Comparison of ENCODE assay signal across 8 cellular contexts in the genomic region with DNA sequence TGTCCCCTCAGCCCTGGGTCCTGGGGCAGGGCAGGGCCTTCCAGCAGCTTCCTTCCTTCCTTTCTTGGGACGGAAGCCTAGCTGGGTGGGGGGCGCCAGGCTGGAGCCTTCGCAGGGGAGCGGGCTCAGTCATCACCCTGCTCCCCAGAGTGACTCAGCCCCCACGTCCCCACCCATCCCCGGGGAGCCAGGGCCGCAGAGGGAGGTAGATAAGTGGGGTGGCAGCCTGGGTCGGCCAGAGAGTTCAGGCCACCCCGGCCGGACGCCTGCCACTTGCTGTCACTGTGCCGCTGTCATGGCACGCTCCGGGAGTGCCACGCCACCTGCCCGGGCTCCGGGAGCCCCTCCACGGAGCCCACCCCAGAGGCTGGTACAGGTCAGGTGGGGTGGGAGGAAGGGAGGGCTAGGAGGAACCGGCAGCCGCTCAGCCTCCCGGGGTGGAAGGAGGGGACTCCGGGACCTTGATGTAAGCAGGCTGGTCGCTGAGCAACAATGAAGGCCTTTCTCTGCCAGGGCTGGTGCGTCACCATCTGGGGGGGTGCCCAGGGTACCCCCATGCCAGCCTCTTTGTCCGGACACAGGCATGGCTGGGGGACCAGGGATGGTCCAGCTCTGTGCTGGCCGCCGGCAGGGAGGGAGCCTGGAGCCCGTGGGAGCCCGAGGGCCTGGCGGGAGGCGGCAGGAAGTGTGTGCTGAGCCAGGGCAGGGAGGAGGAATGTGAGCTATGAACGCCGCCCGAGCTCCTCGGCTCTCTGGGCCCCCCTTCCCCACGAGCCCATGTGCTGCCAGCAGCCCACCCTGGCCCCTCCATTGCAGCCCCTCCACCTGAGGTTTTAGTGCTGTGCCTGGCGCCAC. TPM values are rescaled to one million over a fixed set of nuclear protein-coding genes. Genes with fewer than 3 reads are reported as not detected.
DNase-seq lines count a peak whose midpoint lies in the region; ATAC-seq and TF ChIP-seq lines count a peak whose summit lies in the region.

No MANE protein-coding gene starts in this region.

- peak overlapping the region in 7 of 10 donors; percentile 18 to 57 (median 38) for H3K4me3 Mint-ChIP-seq in naive thymus-derived CD8-positive, alpha-beta T cell

- WGBS in esophagus squamous epithelium, 2 donors: 8 to 100% methylated on average over 1 to 9 of the region's 37 CpGs

- DNase-seq in A673 (ENCODE audit: low spot score) (peak; percentile 47), Panc1 (ENCODE audit: low read depth, low spot score) (no peak), esophagus squamous epithelium (lab: John Stamatoyannopoulos, UW) (no peak), AML-193 (lab: John Stamatoyannopoulos, UW) (no peak)
- peak in 3 of 10 donors; percentile 20 to 38 (median 31) for DNase-seq in naive thymus-derived CD8-positive, alpha-beta T cell
- DNase-seq in stimulated activated CD4-positive, alpha-beta T cell treated with anti-CD3 and anti-CD28 coated beads, Interleukin-12 subunit alpha, Interleukin-12 subunit beta, amount 100 ng/mL, for 4 hours: no peak
- no peak for DNase-seq in activated CD4-positive, alpha-beta T cell treated with anti-CD3 and anti-CD28 coated beads, Interleukin-2, amount 50 U/mL, for 1 hour

- no peaks in the 10 kb centered on the region for H3K27me3 ChIP-seq in A673 (replicated peaks; ENCODE audit: insufficient read depth, low read depth, low read length, poor library complexity)
- H3K27me3 ChIP-seq in Panc1 (ENCODE audit: control insufficient read depth, insufficient read depth, low read length): no peaks in the 10 kb centered on the region
- H3K27me3 ChIP-seq in esophagus squamous epithelium: no peaks in the 10 kb centered on the region

- no peak for TF ChIP-seq CTCF in A673 (conservative IDR thresholded peaks at IDR 0.05; ENCODE audit: low read depth, low read length)
- TF ChIP-seq CTCF in Panc1 (IDR thresholded peaks at IDR 0.05): no peak
- TF ChIP-seq CTCF in esophagus squamous epithelium (IDR thresholded peaks at IDR 0.05): no peak

- CTCF ChIA-PET in A673 (lab: Charles Lee) (interaction anchor here (0.6 kb wide), 1 partner anchor 168 kb away, joined by 3 read pairs; no protein-coding TSS in a partner anchor), Panc1 (lab: Charles Lee) (interaction anchor here (1.0 kb wide), 1 partner anchor 11 kb away, joined by 14 read pairs; no protein-coding TSS in a partner anchor)

- H3K9me3 ChIP-seq in A673 (ENCODE audit: low read depth, low read length, poor library complexity, severe bottlenecking) (no peaks in the 10 kb centered on the region), Panc1 (ENCODE audit: control insufficient read depth, insufficient read depth, low read depth, low read length) (no peaks in the 10 kb centered on the region), esophagus squamous epithelium (no peaks in the 10 kb centered on the region)

- intact Hi-C loops in A673 (cut with micrococcal nuclease; ENCODE audit: unreplicated experiment): no loop called here
- intact Hi-C loops in Panc1 (cut with micrococcal nuclease; ENCODE audit: unreplicated experiment): no loop called here
- intact Hi-C loops in esophagus squamous epithelium (cut with DNase I): no loop called here

- no peaks in the 10 kb centered on the region for H3K36me3 Mint-ChIP-seq in naive thymus-derived CD8-positive, alpha-beta T cell

- POLR2A ChIA-PET in A673 (lab: Charles Lee; ENCODE audit: low non-redundant PET) (interaction anchor here (0.5 kb wide), 1 partner anchor 58 kb away, joined by 4 read pairs; no protein-coding TSS in a partner anchor), Panc1 (lab: Charles Lee) (no interaction called here)
- POLR2A ChIA-PET in naive thymus-derived CD8-positive, alpha-beta T cell (lab: Charles Lee): interaction anchor here (1.8 kb wide), 1 partner anchor 122 kb away, joined by 5 read pairs; a partner anchor contains a TSS

- H3K4me1 Mint-ChIP-seq in naive thymus-derived CD8-positive, alpha-beta T cell: peaks cover 0 to 8% (median 2%) of the 10 kb centered on the region in 4 donors

- peaks cover 34% of the 10 kb centered on the region for H3K4me1 ChIP-seq in A673 (ENCODE audit: insufficient read depth, low read length, poor library complexity, severe bottlenecking)
- peaks cover 78% of the 10 kb centered on the region for H3K4me1 ChIP-seq in Panc1 (ENCODE audit: control insufficient read depth, insufficient read depth, low read length)
- H3K4me1 ChIP-seq in esophagus squamous epithelium: peaks cover 48 to 97% (median 60%) of the 10 kb centered on the region in 3 donors

- no peak for TF ChIP-seq POLR2A in esophagus squamous epithelium (IDR thresholded peaks at IDR 0.05)

- no peaks in the 10 kb centered on the region for H3K27me3 Mint-ChIP-seq in naive thymus-derived CD8-positive, alpha-beta T cell

- in situ Hi-C loops in Panc1 (cut with HindIII; ENCODE audit: low pct_unique_long_range_greater_than_20kb, low sequenced_read_pairs): no loop called here

- ATAC-seq in Panc1: peak; percentile 43
- peak; percentile 78 to 87 for ATAC-seq in naive thymus-derived CD8-positive, alpha-beta T cell
- no peak for ATAC-seq in HG03342 (IDR thresholded peaks at IDR 0.05; ENCODE audit: unreplicated experiment)

- H3K36me3 ChIP-seq in A673 (ENCODE audit: insufficient read depth, low read length, poor library complexity, severe bottlenecking): peaks cover 4% of the 10 kb centered on the region
- no peaks in the 10 kb centered on the region for H3K36me3 ChIP-seq in Panc1 (ENCODE audit: control insufficient read depth, insufficient read depth, low read length)
- H3K36me3 ChIP-seq in esophagus squamous epithelium: peaks cover 0 to 12% (median 0%) of the 10 kb centered on the region in 3 donors

- no TSS peak for BruUV-seq in A673 (replicated peaks; lab: Mats Ljungman, UMichigan)
- no TSS peak for BruUV-seq in Panc1 (replicated peaks; lab: Mats Ljungman, UMichigan)

- H3K9me3 Mint-ChIP-seq in naive thymus-derived CD8-positive, alpha-beta T cell: no peaks in the 10 kb centered on the region

- H3K27ac Mint-ChIP-seq in naive thymus-derived CD8-positive, alpha-beta T cell: peak overlapping the region in 4 of 10 donors; percentile 25 to 87 (median 62)

- H3K4me3 ChIP-seq in A673 (ENCODE audit: low read depth, low read length, poor library complexity, severe bottlenecking): no peak overlapping the region
- H3K4me3 ChIP-seq in Panc1 (ENCODE audit: low read depth in 2 of 2, low read length in 2 of 2): peak overlapping the region; percentile 13 to 31
- peak overlapping the region; percentile 16 to 58 (median 33) for H3K4me3 ChIP-seq in esophagus squamous epithelium

- H3K27ac ChIP-seq in A673 (ENCODE audit: low read depth, low read length, poor library complexity, severe bottlenecking): peak overlapping the region; percentile 52
- H3K27ac ChIP-seq in Panc1 (ENCODE audit: low read length): peak overlapping the region; percentile 95
- peak overlapping the region; percentile 76 to 92 (median 86) for H3K27ac ChIP-seq in esophagus squamous epithelium

RNA-seq across cellular contexts. Expression of a gene that starts 6.6 kb away (rescaled TPM):
- 19.5 and 26.4 TPM in 2 replicates for total RNA-seq in A673 (2021)
- 174 TPM for total RNA-seq in Panc1 (2021; ENCODE audit: unreplicated experiment)
- polyA plus RNA-seq in Panc1 (2012; ENCODE audit: insufficient read length): 287 TPM
- 10 to 100 TPM; 11.6 to 31.7 (median 16.5) TPM for total RNA-seq in esophagus squamous epithelium
- total RNA-seq in naive thymus-derived CD8-positive, alpha-beta T cell: 1 to 10 TPM; 5.3 to 6.0 TPM
- 1 to 10 TPM in 1 of 3 donors, under 1 TPM in 2; 0.32 to 1.2 (median 0.46) TPM for polyA plus RNA-seq in naive thymus-derived CD8-positive, alpha-beta T cell

RNA-seq across cellular contexts. Expression of a gene that starts 13.7 kb away (rescaled TPM):
- 96.5 and 105 TPM in 2 replicates for total RNA-seq in A673 (2021)
- 15.3 TPM for total RNA-seq in Panc1 (2021; ENCODE audit: unreplicated experiment)
- polyA plus RNA-seq in Panc1 (2012; ENCODE audit: insufficient read length): 42.9 TPM
- total RNA-seq in esophagus squamous epithelium: under 1 TPM in 1 of 4 donors, not detected in 3; 0.48 TPM
- total RNA-seq in naive thymus-derived CD8-positive, alpha-beta T cell: not detected
- polyA plus RNA-seq in naive thymus-derived CD8-positive, alpha-beta T cell: not detected

RNA-seq across cellular contexts. Expression of a gene that starts 14.3 kb away (rescaled TPM):
- 51.6 and 65.4 TPM in 2 replicates for total RNA-seq in A673 (2021)
- total RNA-seq in Panc1 (2021; ENCODE audit: unreplicated experiment): 39.8 TPM
- polyA plus RNA-seq in Panc1 (2012; ENCODE audit: insufficient read length): 71.0 TPM
- 10 to 100 TPM in 2 of 4 donors, 1 to 10 TPM in 2; 7.8 to 26.0 (median 10.0) TPM for total RNA-seq in esophagus squamous epithelium
- 10 to 100 TPM in 1 of 2 experiments, 1 to 10 TPM in 1; 9.1 to 13.1 TPM for total RNA-seq in naive thymus-derived CD8-positive, alpha-beta T cell
- 10 to 100 TPM; 13.1 to 20.0 (median 16.6) TPM for polyA plus RNA-seq in naive thymus-derived CD8-positive, alpha-beta T cell

RNA-seq across cellular contexts. Expression of a gene that starts 14.5 kb away (rescaled TPM):
- 125 and 155 TPM in 2 replicates for total RNA-seq in A673 (2021)
- 115 TPM for total RNA-seq in Panc1 (2021; ENCODE audit: unreplicated experiment)
- polyA plus RNA-seq in Panc1 (2012; ENCODE audit: insufficient read length): 138 TPM
- total RNA-seq in esophagus squamous epithelium: 10 to 100 TPM; 22.8 to 79.7 (median 41.2) TPM
- total RNA-seq in naive thymus-derived CD8-positive, alpha-beta T cell: 100 to 1,000 TPM; 145 to 162 TPM
- 10 to 100 TPM; 23.5 to 42.0 (median 27.2) TPM for polyA plus RNA-seq in naive thymus-derived CD8-positive, alpha-beta T cell

RNA-seq across cellular contexts. Expression of a gene that starts 23.7 kb away (rescaled TPM):
- total RNA-seq in A673 (2021): 68.0 and 75.8 TPM in 2 replicates
- total RNA-seq in Panc1 (2021; ENCODE audit: unreplicated experiment): 85.7 TPM
- 64.6 TPM for polyA plus RNA-seq in Panc1 (2012; ENCODE audit: insufficient read length)
- total RNA-seq in esophagus squamous epithelium: 10 to 100 TPM; 31.3 to 56.1 (median 40.9) TPM
- total RNA-seq in naive thymus-derived CD8-positive, alpha-beta T cell: 10 to 100 TPM; 58.6 to 66.2 TPM
- 1 to 10 TPM; 3.4 to 10.0 (median 3.6) TPM for polyA plus RNA-seq in naive thymus-derived CD8-positive, alpha-beta T cell
